8 cellular contexts compared by ENCODE assay signal in the genomic region with DNA sequence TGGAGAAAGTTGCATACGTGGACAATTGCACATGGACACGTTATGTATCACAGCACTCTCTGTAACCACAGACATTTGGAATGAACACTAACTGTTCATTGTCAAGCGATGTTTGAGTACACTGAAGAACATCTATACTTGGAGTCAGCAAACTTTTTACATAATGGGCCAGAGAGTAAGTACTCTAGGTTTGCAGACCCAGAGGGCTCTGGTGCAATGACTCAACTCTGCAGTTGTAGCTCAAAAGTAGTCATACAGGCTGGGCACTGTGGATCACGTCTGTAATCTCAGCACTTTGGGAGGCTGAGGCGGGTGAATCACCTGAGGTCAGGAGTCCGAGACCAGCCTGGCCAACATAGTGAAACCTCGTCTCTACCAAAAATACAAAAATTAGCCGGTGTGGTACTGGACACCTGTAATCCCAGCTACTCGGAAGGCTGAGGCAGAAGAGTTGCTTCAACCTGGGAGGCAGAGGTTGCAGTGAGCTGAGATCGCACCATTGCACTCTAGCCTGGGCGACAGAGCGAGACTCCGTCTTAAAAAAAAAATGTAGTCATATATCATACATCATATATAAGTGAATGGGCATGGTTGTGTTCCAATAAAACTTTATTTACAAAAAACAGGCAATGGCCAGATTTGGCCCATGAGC.
A peak's percentile ranks its signal among the peaks of the same experiment; 100 is the strongest.
DNase-seq lines count a peak whose midpoint lies in the region; ATAC-seq, FAIRE-seq and TF ChIP-seq lines count a peak whose summit lies in the region.
"Not testable (repeated sequence)": the region's sequence is repeated elsewhere in the genome, so short reads cannot be mapped to it uniquely, and the experiment has no call there.

No MANE protein-coding gene starts in this region.

- BruUV-seq in GM12878 (replicated peaks; lab: Mats Ljungman, UMichigan), result not testable (repeated sequence)

- not testable (repeated sequence) for TF ChIP-seq EP300 in GM12878 (IDR thresholded peaks at IDR 0.05; ENCODE audit: borderline replicate concordance in 1 of 2, control insufficient read depth in 1 of 2, low read depth in 2 of 2, low read length in 2 of 2)

- peak overlapping the region; percentile 32 for H3K4me2 ChIP-seq in GM12878 (ENCODE audit: control insufficient read depth, insufficient read depth)

- POLR2A ChIA-PET in AG04450 (lab: Yijun Ruan, JAX), result interaction anchor here (0.6 kb wide), 1 partner anchor 52 kb away, joined by 7 read pairs; no protein-coding TSS in a partner anchor
- POLR2A ChIA-PET in GM12878 (lab: Charles Lee), result interaction anchor here (0.5 to 1.5 kb wide), 9 partner anchors 9 to 68 kb away, joined by 3 to 7 read pairs (median 4); partner anchors contain the start of gene NCOA3

- RAD21 ChIA-PET in GM12878 (lab: Charles Lee; ENCODE audit: unreplicated experiment), result interaction anchor here (0.7 to 2.7 kb wide), 12 partner anchors 17 to 78 kb away, joined by 3 to 14 read pairs (median 6); partner anchors contain the start of gene ZMYND8

- CTCF ChIA-PET in AG04450 (lab: Charles Lee) (interaction anchor here (0.6 to 1.3 kb wide), 2 partner anchors 56 to 229 kb away, joined by 3 to 6 read pairs; no protein-coding TSS in a partner anchor), GM12878 (lab: Yijun Ruan, JAX) (interaction anchor here (0.6 to 1.6 kb wide), 6 partner anchors 18 to 101 kb away, joined by 3 to 5 read pairs (median 3); no protein-coding TSS in a partner anchor)

- ATAC-seq in HG02852 (IDR thresholded peaks at IDR 0.05; ENCODE audit: unreplicated experiment) (peak; percentile 56), GM12878 (peak; percentile 79)

- H3K9ac ChIP-seq in GM12878 (ENCODE audit: control insufficient read depth, insufficient read depth, low read length), result peak overlapping the region; percentile 43; the same call in 1 of the 2 replicates

- intact Hi-C loops in GM12878 (cut with micrococcal nuclease; ENCODE audit: unreplicated experiment), result loop anchor here (2.0 kb wide), 1 partner anchor 21 kb away; no protein-coding TSS in a partner anchor
- intact Hi-C loops in posterior vena cava (cut with DNase I), result not testable (repeated sequence)

- H2AFZ ChIP-seq in GM12878 (ENCODE audit: control insufficient read depth, low read depth, low read length), result peak overlapping the region; percentile 51

- not testable (repeated sequence) for H3K36me3 ChIP-seq in GM12878 (ENCODE audit: control insufficient read depth in 2 of 2, insufficient read depth in 2 of 2, low read length in 1 of 2)

- peaks cover 38% of the 10 kb centered on the region for H3K4me1 ChIP-seq in GM12878 (ENCODE audit: control insufficient read depth, insufficient read depth, low read length)

- not testable (repeated sequence) for TF ChIP-seq RAD21 in GM12878 (IDR thresholded peaks at IDR 0.05; ENCODE audit: insufficient read depth, low read depth, low read length)

- DNase-seq in AG04450 (ENCODE audit: low read depth, low spot score) (peak; percentile 33), LoVo (ENCODE audit: low spot score) (peak; percentile 50), SIG-M5 treated with dmso at 0.1 percent for 504 hours (lab: John Stamatoyannopoulos, UW; ENCODE audit: unreplicated experiment) (peak; percentile 99), fibroblast of the aortic adventitia (ENCODE audit: low read depth) (peak; percentile 71), posterior vena cava (ENCODE audit: low spot score) (peak; percentile 44)
- not testable (repeated sequence) for DNase-seq in GM12864 (ENCODE audit: low read depth); GM12878 (ENCODE audit: low read depth, low spot score)

- not testable (repeated sequence) for H4K20me1 ChIP-seq in GM12878 (ENCODE audit: control insufficient read depth, insufficient read depth)

- FAIRE-seq in GM12878 (lab: Jason Lieb, UNC), result peak; percentile 38

- not testable (repeated sequence) for TF ChIP-seq POLR2A in GM12878 (IDR thresholded peaks at IDR 0.05; ENCODE audit: low read depth, low read length)

- in situ Hi-C loops in GM12878 (cut with MboI), result not testable (repeated sequence)

- H3K9me3 ChIP-seq in AG04450 (ENCODE audit: control insufficient read depth, insufficient read depth, low read length); GM12878 (replicated peaks; ENCODE audit: control insufficient read depth, insufficient read depth, low read length): not testable (repeated sequence)

- TF ChIP-seq CTCF in AG04450 (IDR thresholded peaks at IDR 0.05; ENCODE audit: low read depth, low read length); GM12864 (IDR thresholded peaks at IDR 0.05; ENCODE audit: low read depth, low read length, missing control alignments); GM12878 (IDR thresholded peaks at IDR 0.05 in 2 of 3, conservative IDR thresholded peaks at IDR 0.05 in 1 of 3; ENCODE audit: control insufficient read depth in 2 of 3, extremely low read depth in 1 of 3, insufficient read depth in 1 of 3, low read depth in 3 of 3, low read length in 3 of 3); fibroblast of the aortic adventitia (IDR thresholded peaks at IDR 0.05; ENCODE audit: insufficient read depth, low read length): not testable (repeated sequence)

- not testable (repeated sequence) for H3K27ac ChIP-seq in AG04450 (ENCODE audit: low read depth, low read length)
- peak overlapping the region; percentile 78 for H3K27ac ChIP-seq in GM12878 (ENCODE audit: control insufficient read depth, insufficient read depth)

- SMC1A ChIA-PET in GM12878 (lab: Charles Lee; ENCODE audit: uncharacterized antibody, unreplicated experiment), result interaction anchor here (0.9 to 10.2 kb wide), 15 partner anchors 11 to 136 kb away, joined by 3 to 74 read pairs (median 5); no protein-coding TSS in a partner anchor

- not testable (repeated sequence) for H3K4me3 ChIP-seq in AG04450 (ENCODE audit: low read depth, low read length); fibroblast of the aortic adventitia (ENCODE audit: low read depth, low read length)
- H3K4me3 ChIP-seq in GM12864 (ENCODE audit: low read depth, low read length) (peak overlapping the region; percentile 22; the same call in 1 of the 2 replicates), GM12878 (peak overlapping the region; percentile 20; the same call in 1 of the 2 replicates)

- WGBS in GM12878 (ENCODE audit: insufficient coverage, insufficient replicate concordance, low lambda C conversion rate, missing lambda C conversion rate), result 2% methylated on average over 13 of the region's 13 CpGs

- H3K79me2 ChIP-seq in GM12878 (ENCODE audit: control insufficient read depth, insufficient read depth, low read length), result not testable (repeated sequence)

- H3K27me3 ChIP-seq in AG04450 (ENCODE audit: control insufficient read depth, insufficient read depth, low read length); GM12878 (replicated peaks in 1 of 2; ENCODE audit: control insufficient read depth in 2 of 2, insufficient read depth in 2 of 2, low read length in 1 of 2): not testable (repeated sequence)

TF ChIP-seq in GM12878, 131 proteins besides CTCF, POLR2A, EP300 and RAD21 (continues in another document):
- TF ChIP-seq ZBTB40 (IDR thresholded peaks at IDR 0.05; ENCODE audit: borderline replicate concordance), result peak; percentile 95
- peak; percentile 47; the same call in 1 of the 2 replicates for TF ChIP-seq HDGF (IDR thresholded peaks at IDR 0.05)
- TF ChIP-seq JUNB (IDR thresholded peaks at IDR 0.05), result peak; percentile 13; the same call in 1 of the 2 replicates
- TF ChIP-seq CREB1 (IDR thresholded peaks at IDR 0.05; ENCODE audit: low read depth), result peak; percentile 42; the same call in 1 of the 2 replicates
- peak; percentile 42; the same call in 1 of the 2 replicates for TF ChIP-seq TARDBP (IDR thresholded peaks at IDR 0.05; ENCODE audit: borderline replicate concordance)
- TF ChIP-seq IKZF2 (IDR thresholded peaks at IDR 0.05), result peak in 1 of 2 experiments; percentile 22; a peak in 1 of 4 replicates
- peak; percentile 43; the same call in 1 of the 2 replicates for TF ChIP-seq ZNF217 (IDR thresholded peaks at IDR 0.05)
- TF ChIP-seq CBX5 (IDR thresholded peaks at IDR 0.05; ENCODE audit: low read depth), result 0 out of 2 replicates have a peak, but pooled peaks have one; percentile 40
- peak; percentile 54; the same call in 1 of the 2 replicates for TF ChIP-seq MTA3 (IDR thresholded peaks at IDR 0.05; ENCODE audit: borderline replicate concordance, low read length)
- 0 out of 2 replicates have a peak, but pooled peaks have one; percentile 49 for TF ChIP-seq ZBED1 (IDR thresholded peaks at IDR 0.05; ENCODE audit: borderline replicate concordance)
- TF ChIP-seq CREM (IDR thresholded peaks at IDR 0.05; ENCODE audit: low read depth), result 0 out of 2 replicates have a peak, but pooled peaks have one; percentile 8
- peak; percentile 50 for TF ChIP-seq NFIC (IDR thresholded peaks at IDR 0.05; ENCODE audit: low read depth, low read length)
- TF ChIP-seq FOXM1 (IDR thresholded peaks at IDR 0.05; ENCODE audit: low read depth, low read length), result peak; percentile 46; the same call in 1 of the 2 replicates
